Comparison of ENCODE assay signal across 35 cellular contexts in genomic region chr7:132999845-133000244, GRCh38.
"Had no signal": no experiment of that assay in that cellular context is flagged by ENCODE, and none has a peak within 500 bp of the region (broad histone marks: within the 10 kb centered on the region; RNA-seq: fewer than 3 reads in every experiment).

No MANE protein-coding gene starts in this region.

- H3K4me3 ChIP-seq: MG63 had no signal

- DNase-seq: Karpas-422, Kasumi-1, MG63, MM.1S, MV-4-11, NCI-H1048, NCI-H1092, NCI-H1092 treated with DMSO at 0.1 percent for 48 hours, NCI-H1105, NCI-H1105 treated with DMSO at 0.1 percent for 48 hours, NCI-H1417, NCI-H1417 treated with DMSO at 0.1 percent for 48 hours, NCI-H1436, NCI-H1436 treated with DMSO at 0.1 percent for 48 hours, NCI-H146, NCI-H1694, NCI-H1694 treated with DMSO at 0.1 percent for 48 hours, NCI-H187, NCI-H187 treated with DMSO at 0.1 percent for 48 hours, NCI-H1930, NCI-H2029, NCI-H2029 treated with DMSO at 0.1 percent for 48 hours, NCI-H2081, NCI-H2081 treated with DMSO at 0.1 percent for 48 hours, NCI-H2171, NCI-H2171 treated with DMSO at 0.1 percent for 48 hours, NCI-H2227 treated with DMSO at 0.1 percent for 48 hours, NCI-H226, NCI-H345, NCI-H446, NCI-H446 treated with DMSO at 0.1 percent for 48 hours, NCI-H510A, NCI-H510A treated with DMSO at 0.1 percent for 48 hours, NCI-H524, NCI-H524 treated with DMSO at 0.1 percent for 48 hours had no signal

- H3K9me3 ChIP-seq: MG63 had no signal

- H3K36me3 ChIP-seq: MG63 had no signal

- H3K27me3 ChIP-seq: MG63 had no signal
